In the genomic region with DNA sequence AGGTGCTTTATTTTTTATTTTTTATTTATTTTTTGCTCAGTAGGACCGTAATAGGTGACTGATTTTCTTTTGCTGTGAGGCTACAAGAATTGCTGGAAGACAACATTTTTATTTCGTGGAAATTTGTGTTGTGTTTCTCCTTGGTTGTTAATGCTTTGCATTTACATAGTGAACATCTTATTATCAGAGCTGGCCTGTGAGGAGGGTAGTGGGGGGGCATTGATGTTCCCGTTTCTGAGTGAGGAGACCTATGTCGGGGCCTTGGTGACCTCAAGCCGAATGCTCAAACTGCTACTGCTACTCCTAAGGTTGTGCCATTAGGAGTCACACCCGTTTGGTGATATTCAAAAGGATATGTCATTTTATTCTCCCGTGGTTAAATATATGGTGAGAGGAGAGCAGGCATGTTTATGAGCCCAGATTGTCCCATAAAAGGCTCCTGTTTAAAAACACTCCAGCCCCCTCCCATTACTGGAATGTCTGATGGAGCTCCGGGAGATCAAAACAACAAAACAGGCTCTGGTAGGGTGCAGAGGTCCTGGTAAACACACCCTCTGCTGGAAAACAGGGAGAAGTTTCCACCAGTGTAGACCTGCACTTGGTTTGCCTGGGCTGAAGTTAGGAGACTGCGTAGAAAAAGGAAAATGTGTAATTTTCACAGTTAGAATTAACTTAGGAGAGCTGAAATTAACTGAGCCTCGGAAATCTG, we compare ENCODE assay signal across 1 cellular context.
TF ChIP-seq lines count a peak whose summit lies in the region.

No MANE protein-coding gene starts in this region.

TF ChIP-seq in IMR-90, 13 proteins besides CTCF, POLR2A, EP300 and RAD21 (continued from another document):
- no peak for TF ChIP-seq ELK1 (IDR thresholded peaks at IDR 0.05; ENCODE audit: borderline replicate concordance, low read depth, low read length)
- TF ChIP-seq MXI1 (IDR thresholded peaks at IDR 0.05; ENCODE audit: borderline replicate concordance, low read depth, low read length), result no peak
- no peak for TF ChIP-seq MAFK (IDR thresholded peaks at IDR 0.05; ENCODE audit: low read depth, low read length)
- TF ChIP-seq BHLHE40 (IDR thresholded peaks at IDR 0.05; ENCODE audit: low read depth, low read length), result no peak
- no peak for TF ChIP-seq SMC3 (IDR thresholded peaks at IDR 0.05; ENCODE audit: low read depth, low read length)
- TF ChIP-seq, protein P1, sequence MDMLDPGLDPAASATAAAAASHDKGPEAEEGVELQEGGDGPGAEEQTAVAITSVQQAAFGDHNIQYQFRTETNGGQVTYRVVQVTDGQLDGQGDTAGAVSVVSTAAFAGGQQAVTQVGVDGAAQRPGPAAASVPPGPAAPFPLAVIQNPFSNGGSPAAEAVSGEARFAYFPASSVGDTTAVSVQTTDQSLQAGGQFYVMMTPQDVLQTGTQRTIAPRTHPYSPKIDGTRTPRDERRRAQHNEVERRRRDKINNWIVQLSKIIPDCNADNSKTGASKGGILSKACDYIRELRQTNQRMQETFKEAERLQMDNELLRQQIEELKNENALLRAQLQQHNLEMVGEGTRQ (IDR thresholded peaks at IDR 0.05; ENCODE audit: low read depth, low read length), result no peak
- TF ChIP-seq RCOR1 (IDR thresholded peaks at IDR 0.05; ENCODE audit: insufficient replicate concordance, low read length), result no peak
- no peak for TF ChIP-seq FOS (IDR thresholded peaks at IDR 0.05; ENCODE audit: low read depth, low read length)
